ENCODE assay signal across 8 cellular contexts in genomic region chr10:119103687-119104652, GRCh38. TPM values are rescaled to one million over a fixed set of nuclear protein-coding genes. Genes with fewer than 3 reads are reported as not detected.
DNase-seq lines count a peak whose midpoint lies in the region; ATAC-seq lines count a peak whose summit lies in the region.

DENND10 (plus strand) TSS chr10:119104113; CDS start chr10:119104143, 30 bp downstream.

- peak; percentile 88 for ATAC-seq in GM19395 (IDR thresholded peaks at IDR 0.05; ENCODE audit: unreplicated experiment)
- ATAC-seq in HG03521 (IDR thresholded peaks at IDR 0.05; ENCODE audit: unreplicated experiment) = peak; percentile 82

- DNase-seq in COLO668 (lab: John Stamatoyannopoulos, UW; ENCODE audit: unreplicated experiment) = peak; percentile 66
- peak; percentile 74 to 86 for DNase-seq in SJCRH30
- peak; percentile 65 for DNase-seq in activated naive CD4-positive, alpha-beta T cell treated with anti-CD3 and anti-CD28 coated beads, Interleukin-2, amount 50 U/mL, for 16 hours
- peak; percentile 85 for DNase-seq in globus pallidus (ENCODE audit: low spot score)
- peak; percentile 23 to 94 (median 82) for DNase-seq in nucleus accumbens (lab: John Stamatoyannopoulos, UW)
- peak; percentile 63 for DNase-seq in superior temporal gyrus (ENCODE audit: extremely low spot score)

- no peaks in the 10 kb centered on the region for H3K27me3 ChIP-seq in SJCRH30

- H3K36me3 ChIP-seq in SJCRH30 = peaks cover 7% of the 10 kb centered on the region; the same call in 1 of the 2 replicates

- H3K4me3 ChIP-seq in SJCRH30 = peak within 1 kb of the TSS; percentile 98

- H3K9me3 ChIP-seq in SJCRH30 (replicated peaks) = no peaks in the 10 kb centered on the region

- 0 out of 2 replicates have a peak, but pooled peaks cover 2% of the 10 kb centered on the region for H3K4me1 ChIP-seq in SJCRH30

- no peak within 1 kb of the TSS for H3K27ac ChIP-seq in SJCRH30

RNA-seq across cellular contexts. Expression of gene DENND10, which starts in this region (rescaled TPM):
- 40.5 and 42.1 TPM in 2 replicates for total RNA-seq in SJCRH30 (2014; rRNA removed; shearing (Covaris generic))
